In the genomic region with DNA sequence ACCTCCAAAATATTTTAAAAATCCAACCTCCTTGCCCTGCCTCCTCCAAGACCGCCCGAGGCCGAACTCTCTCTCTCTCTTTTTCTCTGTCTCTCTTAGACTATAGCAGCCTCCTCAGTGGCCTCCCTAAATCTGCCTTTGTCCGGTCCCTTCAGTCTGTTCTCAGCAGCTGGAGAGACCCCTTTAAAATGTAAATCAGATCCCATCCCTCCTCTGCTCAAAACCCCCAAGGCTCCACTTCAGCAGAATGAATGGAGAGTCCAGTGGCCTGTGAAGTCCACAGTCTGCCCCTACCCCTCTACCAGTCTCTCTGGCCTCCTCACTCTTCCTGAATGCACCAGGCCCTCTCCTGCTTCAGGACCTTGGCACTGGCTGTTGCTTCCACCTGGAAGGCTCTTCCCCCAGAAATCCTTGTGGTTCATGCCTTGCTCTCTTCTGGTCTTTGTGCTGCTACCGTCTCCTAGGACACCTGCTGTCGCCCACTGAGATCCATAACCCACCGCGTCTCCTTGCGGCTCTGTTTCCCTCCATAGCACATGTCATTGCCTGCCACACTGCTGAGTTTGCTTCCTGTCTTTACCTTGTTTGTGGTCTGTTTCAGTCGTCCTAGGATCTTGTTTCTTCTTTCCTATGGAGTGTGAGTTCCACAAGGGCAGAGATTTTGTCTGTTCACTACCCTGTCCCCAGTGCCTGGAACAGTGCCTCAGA, we compare ENCODE assay signal across 21 cellular contexts. TPM values are rescaled to one million over a fixed set of nuclear protein-coding genes. Genes with fewer than 3 reads are reported as not detected.
DNase-seq lines count a peak whose midpoint lies in the region; ATAC-seq and TF ChIP-seq lines count a peak whose summit lies in the region.
"Had no signal": no experiment of that assay in that cellular context is flagged by ENCODE, and none has a peak within 500 bp of the region (broad histone marks: within the 10 kb centered on the region; RNA-seq: fewer than 3 reads in every experiment).

No MANE protein-coding gene starts in this region.

- no peaks in the 10 kb centered on the region for H3K79me2 ChIP-seq in osteoblast (ENCODE audit: insufficient read depth, low read length)

- DNase-seq in activated naive CD4-positive, alpha-beta T cell treated with anti-CD3 and anti-CD28 coated beads, Interleukin-2, amount 50 U/mL, for 72 hours (ENCODE audit: low spot score in 2 of 2), result no peak
- no peak for DNase-seq in activated naive CD4-positive, alpha-beta T cell treated with anti-CD3 and anti-CD28 coated beads for 36 hours
- DNase-seq in NT2/D1 (ENCODE audit: low read depth, low spot score) (no peak), glutamatergic neuron (no peak), osteoblast (ENCODE audit: insufficient read length, low spot score, missing footprints) (peak; percentile 45), NCI-H526 (lab: John Stamatoyannopoulos, UW) (no peak), type B pancreatic cell (ENCODE audit: extremely low spot score, unreplicated experiment) (no peak)
- DNase-seq: BE2C; CD4-positive, alpha-beta memory T cell; DMS153; GM23248; KBM-7; NCI-H1417 treated with DMSO at 0.1 percent for 48 hours; NCI-H1930; NCI-H2227 treated with DMSO at 0.1 percent for 48 hours; NCI-H510A treated with DMSO at 0.1 percent for 48 hours; NCI-H82; SHP77 had no signal

- H3K4me1 Mint-ChIP-seq in activated naive CD4-positive, alpha-beta T cell treated with anti-CD3 and anti-CD28 coated beads for 36 hours (ENCODE audit: low read depth), result no peaks in the 10 kb centered on the region
- H3K4me1 Mint-ChIP-seq in glutamatergic neuron (ENCODE audit: low read depth, unreplicated experiment) (peaks cover 43% of the 10 kb centered on the region), type B pancreatic cell (ENCODE audit: unreplicated experiment) (peaks cover 28% of the 10 kb centered on the region)
- H3K4me1 Mint-ChIP-seq: CD4-positive, alpha-beta memory T cell had no signal

- H3K9ac ChIP-seq in NT2/D1 (ENCODE audit: insufficient read length, low read depth), result peak overlapping the region; percentile 53
- H3K9ac ChIP-seq: GM23248 had no signal

- H3K4me3 ChIP-seq in NT2/D1 (ENCODE audit: insufficient read length, low read depth), result no peak overlapping the region
- no peak overlapping the region for H3K4me3 ChIP-seq in osteoblast (ENCODE audit: insufficient read depth, low read length)
- H3K4me3 ChIP-seq: GM23248, SK-N-MC had no signal

- no peak overlapping the region for H3K27ac ChIP-seq in osteoblast (ENCODE audit: low read depth, low read length)
- H3K27ac ChIP-seq: GM23248, SK-N-MC had no signal

- no peak for ATAC-seq in activated naive CD4-positive, alpha-beta T cell treated with anti-CD3 and anti-CD28 coated beads, Interleukin-2, amount 50 U/mL, for 72 hours
- no peak for ATAC-seq in GM21423 (IDR thresholded peaks at IDR 0.05; ENCODE audit: unreplicated experiment)

- H3K36me3 ChIP-seq in NT2/D1 (ENCODE audit: insufficient read depth, insufficient read length, low read length) (no peaks in the 10 kb centered on the region), osteoblast (ENCODE audit: insufficient read depth, low read length) (no peaks in the 10 kb centered on the region)
- H3K36me3 ChIP-seq: BE2C had no signal

- H3K27ac Mint-ChIP-seq in activated naive CD4-positive, alpha-beta T cell treated with anti-CD3 and anti-CD28 coated beads, Interleukin-2, amount 50 U/mL, for 72 hours, result peak overlapping the region; percentile 13 to 82
- H3K27ac Mint-ChIP-seq in activated naive CD4-positive, alpha-beta T cell treated with anti-CD3 and anti-CD28 coated beads for 36 hours, result no peak overlapping the region
- H3K27ac Mint-ChIP-seq in glutamatergic neuron (ENCODE audit: unreplicated experiment) (peak overlapping the region; percentile 45), type B pancreatic cell (no peak overlapping the region)

- no peak overlapping the region for H3K4me2 ChIP-seq in osteoblast (ENCODE audit: insufficient read depth, low read length)

- no peaks in the 10 kb centered on the region for H3K27me3 ChIP-seq in NT2/D1 (ENCODE audit: insufficient read depth, insufficient read length)
- H3K27me3 ChIP-seq in osteoblast (ENCODE audit: insufficient read depth, low read length), result peaks cover 10% of the 10 kb centered on the region
- H3K27me3 ChIP-seq: BE2C had no signal

- H3K4me3 Mint-ChIP-seq in activated naive CD4-positive, alpha-beta T cell treated with anti-CD3 and anti-CD28 coated beads for 36 hours, result no peak overlapping the region
- H3K4me3 Mint-ChIP-seq in glutamatergic neuron (ENCODE audit: unreplicated experiment) (peak overlapping the region; percentile 41), type B pancreatic cell (no peak overlapping the region)
- H3K4me3 Mint-ChIP-seq: CD4-positive, alpha-beta memory T cell had no signal

- CTCF ChIA-PET in activated naive CD4-positive, alpha-beta T cell treated with anti-CD3 and anti-CD28 coated beads for 36 hours (lab: Charles Lee), result no interaction called here

- TF ChIP-seq CTCF in glutamatergic neuron (IDR thresholded peaks at IDR 0.05; ENCODE audit: partially characterized antibody, unreplicated experiment) (no peak), osteoblast (IDR thresholded peaks at IDR 0.05; ENCODE audit: extremely low read depth, low read depth, low read length) (no peak), type B pancreatic cell (conservative IDR thresholded peaks at IDR 0.05) (no peak)

- H4K20me1 ChIP-seq in osteoblast (ENCODE audit: insufficient read depth, low read length), result no peaks in the 10 kb centered on the region

- H3K27me3 Mint-ChIP-seq in activated naive CD4-positive, alpha-beta T cell treated with anti-CD3 and anti-CD28 coated beads for 36 hours (ENCODE audit: low read depth), result peaks cover 10% of the 10 kb centered on the region
- H3K27me3 Mint-ChIP-seq in glutamatergic neuron (ENCODE audit: unreplicated experiment) (peaks cover 2% of the 10 kb centered on the region), type B pancreatic cell (peaks cover 27% of the 10 kb centered on the region)

- H3K4me1 ChIP-seq in NT2/D1 (ENCODE audit: insufficient read depth, insufficient read length), result peaks cover 42% of the 10 kb centered on the region
- H3K4me1 ChIP-seq in osteoblast (ENCODE audit: insufficient read depth, low read length), result peaks cover 9% of the 10 kb centered on the region

- no peak overlapping the region for H2AFZ ChIP-seq in osteoblast (ENCODE audit: low read length)
- H2AFZ ChIP-seq: GM23248 had no signal

- no peaks in the 10 kb centered on the region for H3K36me3 Mint-ChIP-seq in activated naive CD4-positive, alpha-beta T cell treated with anti-CD3 and anti-CD28 coated beads, Interleukin-2, amount 50 U/mL, for 72 hours
- H3K36me3 Mint-ChIP-seq in activated naive CD4-positive, alpha-beta T cell treated with anti-CD3 and anti-CD28 coated beads for 36 hours (ENCODE audit: low read depth), result no peaks in the 10 kb centered on the region
- H3K36me3 Mint-ChIP-seq in glutamatergic neuron (ENCODE audit: unreplicated experiment) (no peaks in the 10 kb centered on the region), type B pancreatic cell (no peaks in the 10 kb centered on the region)
- H3K36me3 Mint-ChIP-seq: CD4-positive, alpha-beta memory T cell had no signal

- no peaks in the 10 kb centered on the region for H3K9me3 ChIP-seq in NT2/D1 (ENCODE audit: insufficient read depth, low read length)
- no peaks in the 10 kb centered on the region for H3K9me3 ChIP-seq in osteoblast (ENCODE audit: low read depth, low read length)
- H3K9me3 ChIP-seq: BE2C had no signal

- intact Hi-C loops in activated naive CD4-positive, alpha-beta T cell treated with anti-CD3 and anti-CD28 coated beads for 36 hours (cut with micrococcal nuclease), result no loop called here

- no peaks in the 10 kb centered on the region for H3K9me3 Mint-ChIP-seq in activated naive CD4-positive, alpha-beta T cell treated with anti-CD3 and anti-CD28 coated beads, Interleukin-2, amount 50 U/mL, for 72 hours
- no peaks in the 10 kb centered on the region for H3K9me3 Mint-ChIP-seq in activated naive CD4-positive, alpha-beta T cell treated with anti-CD3 and anti-CD28 coated beads for 36 hours
- H3K9me3 Mint-ChIP-seq in glutamatergic neuron (ENCODE audit: unreplicated experiment), result peaks cover 14% of the 10 kb centered on the region
- H3K9me3 Mint-ChIP-seq in type B pancreatic cell, result no peaks in the 10 kb centered on the region

RNA-seq across cellular contexts. Expression of a gene that starts 6.0 kb away (rescaled TPM):
- total RNA-seq in activated naive CD4-positive, alpha-beta T cell treated with anti-CD3 and anti-CD28 coated beads, Interleukin-2, amount 50 U/mL, for 72 hours, result not detected
- not detected for total RNA-seq in activated naive CD4-positive, alpha-beta T cell treated with anti-CD3 and anti-CD28 coated beads for 36 hours
- total RNA-seq in glutamatergic neuron (ENCODE audit: unreplicated experiment) (not detected), osteoblast (not detected in 2 replicates), type B pancreatic cell (ENCODE audit: low replicate concordance) (0.65 and 4.6 TPM in 2 replicates)
- total RNA-seq: CD4-positive, alpha-beta memory T cell; GM23248; RPMI7951 had no signal

RNA-seq across cellular contexts. Expression of a gene that starts 8.9 kb away (rescaled TPM):
- total RNA-seq in activated naive CD4-positive, alpha-beta T cell treated with anti-CD3 and anti-CD28 coated beads, Interleukin-2, amount 50 U/mL, for 72 hours, result 10 to 100 TPM; 54.4 to 80.5 TPM
- total RNA-seq in activated naive CD4-positive, alpha-beta T cell treated with anti-CD3 and anti-CD28 coated beads for 36 hours, result 10 to 100 TPM; 64.0 to 66.3 TPM
- total RNA-seq in glutamatergic neuron (ENCODE audit: unreplicated experiment) (82.4 TPM), osteoblast (47.4 and 49.2 TPM in 2 replicates), type B pancreatic cell (ENCODE audit: low replicate concordance) (58.2 and 64.7 TPM in 2 replicates)

RNA-seq across cellular contexts. Expression of a gene that starts 51.1 kb away (rescaled TPM):
- total RNA-seq in activated naive CD4-positive, alpha-beta T cell treated with anti-CD3 and anti-CD28 coated beads, Interleukin-2, amount 50 U/mL, for 72 hours, result not detected
- not detected for total RNA-seq in activated naive CD4-positive, alpha-beta T cell treated with anti-CD3 and anti-CD28 coated beads for 36 hours
- total RNA-seq in glutamatergic neuron (ENCODE audit: unreplicated experiment) (2.7 TPM), osteoblast (under 0.01 and 0.29 TPM in 2 replicates), type B pancreatic cell (ENCODE audit: low replicate concordance) (0.75 TPM in 1 of 2 replicates, not detected in the other)
- total RNA-seq: CD4-positive, alpha-beta memory T cell; GM23248 had no signal

Comparison
In these comparisons a context has a peak if more than half of its experiments do, and no peak if none do; other contexts are left out.
1. H3K27ac Mint-ChIP-seq: peak in activated naive CD4-positive, alpha-beta T cell treated with anti-CD3 and anti-CD28 coated beads, Interleukin-2, amount 50 U/mL, for 72 hours (2 of 2) and glutamatergic neuron (single experiment); none in activated naive CD4-positive, alpha-beta T cell treated with anti-CD3 and anti-CD28 coated beads for 36 hours (single experiment) and type B pancreatic cell (single experiment).